In genomic region chr9:29514336-29514735, GRCh38 we compare ENCODE assay signal across 10 cellular contexts.
DNase-seq lines count a peak whose midpoint lies in the region; ATAC-seq and TF ChIP-seq lines count a peak whose summit lies in the region.
"Had no signal": no experiment of that assay in that cellular context is flagged by ENCODE, and none has a peak within 500 bp of the region (broad histone marks: within the 10 kb centered on the region; RNA-seq: fewer than 3 reads in every experiment).

No MANE protein-coding gene starts in this region.

- no peak overlapping the region for H3K27ac Mint-ChIP-seq in stimulated activated memory B cell treated with anti-CD40 and anti-IgM and Interleukin-4, amounts not matched to agents 10 μg/mL and 1 μg/mL and 100 μg/mL, for 72 hours
- H3K27ac Mint-ChIP-seq in activated CD8-positive, alpha-beta T cell treated with anti-CD3 and anti-CD28 coated beads for 36 hours = no peak overlapping the region

- no peaks in the 10 kb centered on the region for H3K27me3 Mint-ChIP-seq in stimulated activated memory B cell treated with anti-CD40 and anti-IgM and Interleukin-4, amounts not matched to agents 10 μg/mL and 1 μg/mL and 100 μg/mL, for 72 hours
- H3K27me3 Mint-ChIP-seq in activated CD8-positive, alpha-beta T cell treated with anti-CD3 and anti-CD28 coated beads for 36 hours = no peaks in the 10 kb centered on the region

- H3K4me3 Mint-ChIP-seq in stimulated activated memory B cell treated with anti-CD40 and anti-IgM and Interleukin-4, amounts not matched to agents 10 μg/mL and 1 μg/mL and 100 μg/mL, for 72 hours = no peak overlapping the region
- no peak overlapping the region for H3K4me3 Mint-ChIP-seq in activated CD8-positive, alpha-beta T cell treated with anti-CD3 and anti-CD28 coated beads for 36 hours

- no peak for TF ChIP-seq CTCF in activated CD8-positive, alpha-beta T cell treated with anti-CD3 and anti-CD28 coated beads for 36 hours (IDR thresholded peaks at IDR 0.05)

- H3K4me1 Mint-ChIP-seq in stimulated activated memory B cell treated with anti-CD40 and anti-IgM and Interleukin-4, amounts not matched to agents 10 μg/mL and 1 μg/mL and 100 μg/mL, for 72 hours = no peaks in the 10 kb centered on the region
- no peaks in the 10 kb centered on the region for H3K4me1 Mint-ChIP-seq in activated CD8-positive, alpha-beta T cell treated with anti-CD3 and anti-CD28 coated beads for 36 hours (ENCODE audit: low read depth)

- POLR2A ChIA-PET in activated CD8-positive, alpha-beta T cell treated with anti-CD3 and anti-CD28 coated beads for 36 hours (lab: Charles Lee) = no interaction called here

- no peaks in the 10 kb centered on the region for H3K36me3 Mint-ChIP-seq in stimulated activated memory B cell treated with anti-CD40 and anti-IgM and Interleukin-4, amounts not matched to agents 10 μg/mL and 1 μg/mL and 100 μg/mL, for 72 hours
- H3K36me3 Mint-ChIP-seq in activated CD8-positive, alpha-beta T cell treated with anti-CD3 and anti-CD28 coated beads for 36 hours (ENCODE audit: low read depth) = no peaks in the 10 kb centered on the region

- H3K9me3 Mint-ChIP-seq in stimulated activated memory B cell treated with anti-CD40 and anti-IgM and Interleukin-4, amounts not matched to agents 10 μg/mL and 1 μg/mL and 100 μg/mL, for 72 hours = peaks cover 6% of the 10 kb centered on the region
- H3K9me3 Mint-ChIP-seq in activated CD8-positive, alpha-beta T cell treated with anti-CD3 and anti-CD28 coated beads for 36 hours = peaks cover 5% of the 10 kb centered on the region

- DNase-seq in NCI-H2171 treated with DMSO at 0.1 percent for 48 hours (lab: John Stamatoyannopoulos, UW) (peak; percentile 25), NCI-H2171 (lab: John Stamatoyannopoulos, UW) (no peak), UCSD-AML1 (lab: John Stamatoyannopoulos, UW; ENCODE audit: unreplicated experiment) (peak; percentile 5), iPS-NIHi7 (ENCODE audit: extremely low spot score) (peak; percentile 25), DMS79 treated with DMSO at 0.1 percent for 48 hours (lab: John Stamatoyannopoulos, UW) (no peak)
- DNase-seq in activated CD8-positive, alpha-beta T cell treated with anti-CD3 and anti-CD28 coated beads for 36 hours = no peak
- DNase-seq: activated CD8-positive, alpha-beta memory T cell treated with anti-CD3 and anti-CD28 coated beads, Interleukin-2, amount 50 U/mL, for 48 hours; KBM-7 had no signal

- peak; percentile 34 for ATAC-seq in stimulated activated memory B cell treated with anti-CD40 and anti-IgM and Interleukin-4, amounts not matched to agents 10 μg/mL and 1 μg/mL and 100 μg/mL, for 72 hours
- ATAC-seq in activated CD8-positive, alpha-beta T cell treated with anti-CD3 and anti-CD28 coated beads for 36 hours = no peak
- ATAC-seq in GM21381 (IDR thresholded peaks at IDR 0.05; ENCODE audit: unreplicated experiment) = no peak

- intact Hi-C loops in activated CD8-positive, alpha-beta T cell treated with anti-CD3 and anti-CD28 coated beads for 36 hours (cut with micrococcal nuclease) = no loop called here

- CTCF ChIA-PET in activated CD8-positive, alpha-beta T cell treated with anti-CD3 and anti-CD28 coated beads for 36 hours (lab: Charles Lee) = no interaction called here

Comparison
In these comparisons a context has a peak if more than half of its experiments do, and no peak if none do; other contexts are left out.
1. DNase-seq: peak in NCI-H2171 treated with DMSO at 0.1 percent for 48 hours (single experiment), UCSD-AML1 (single experiment) and iPS-NIHi7 (single experiment); none in NCI-H2171 (single experiment), DMS79 treated with DMSO at 0.1 percent for 48 hours (single experiment) and activated CD8-positive, alpha-beta T cell treated with anti-CD3 and anti-CD28 coated beads for 36 hours (single experiment).